2 cellular contexts compared by ENCODE assay signal in genomic region chr2:178072383-178073301, GRCh38.
TF ChIP-seq lines count a peak whose summit lies in the region.

Gene PDE11A (minus strand): TSS chr2:178072777. CDS start chr2:178072437, 340 bp downstream.

TF ChIP-seq in Ishikawa, 13 proteins besides CTCF, POLR2A, EP300 and RAD21 (continued from another document):
- TF ChIP-seq REST (IDR thresholded peaks at IDR 0.05; ENCODE audit: low read depth) (no peak), TEAD4 (IDR thresholded peaks at IDR 0.05) (peak; percentile 50), EGR1 (IDR thresholded peaks at IDR 0.05) (no peak), FOXM1 (IDR thresholded peaks at IDR 0.05; ENCODE audit: borderline replicate concordance, low read depth) (no peak), YY1 (IDR thresholded peaks at IDR 0.05; ENCODE audit: low read depth) (peak; percentile 20; the same call in 1 of the 2 replicates)

TF ChIP-seq in K562, 482 proteins besides CTCF, POLR2A, EP300 and RAD21 (continued from another document and continues in another):
- TF ChIP-seq ZNF407 (IDR thresholded peaks at IDR 0.05; ENCODE audit: low read depth), result 0 out of 2 replicates have a peak, but pooled peaks have one; percentile 10
- no peak for TF ChIP-seq RAD51 (IDR thresholded peaks at IDR 0.05; ENCODE audit: borderline replicate concordance, low read depth)
- 0 out of 2 replicates have a peak, but pooled peaks have one; percentile 15 for TF ChIP-seq ZBTB43 (CRISPR knock-in tag; IDR thresholded peaks at IDR 0.05)
- TF ChIP-seq ZNF589 (CRISPR knock-in tag; IDR thresholded peaks at IDR 0.05; ENCODE audit: low read depth), result peak; percentile 59; the same call in 1 of the 2 replicates
- TF ChIP-seq FOXP4 (CRISPR knock-in tag; IDR thresholded peaks at IDR 0.05; ENCODE audit: borderline replicate concordance), result 0 out of 2 replicates have a peak, but pooled peaks have one; percentile 38
- peak; percentile 35; the same call in 1 of the 2 replicates for TF ChIP-seq TEAD4 (IDR thresholded peaks at IDR 0.05; ENCODE audit: low read length)
- no peak for TF ChIP-seq TEAD4 (CRISPR knock-in tag; IDR thresholded peaks at IDR 0.05; ENCODE audit: borderline replicate concordance)
- TF ChIP-seq NEUROD1 (IDR thresholded peaks at IDR 0.05; ENCODE audit: borderline replicate concordance, low read depth, low read length, partially characterized antibody), result peak; percentile 64
- no peak; the same call in 1 of the 2 replicates for TF ChIP-seq MIER1 (IDR thresholded peaks at IDR 0.05; ENCODE audit: low read depth)
- TF ChIP-seq ZBTB1 (CRISPR knock-in tag; IDR thresholded peaks at IDR 0.05; ENCODE audit: borderline replicate concordance, low read depth), result 0 out of 2 replicates have a peak, but pooled peaks have one; percentile 74
- TF ChIP-seq GTF2F1 (IDR thresholded peaks at IDR 0.05; ENCODE audit: low read depth, low read length), result no peak
- TF ChIP-seq ZNF766 (CRISPR knock-in tag; conservative IDR thresholded peaks at IDR 0.05), result peak; percentile 70; the same call in 1 of the 2 replicates
- TF ChIP-seq POLR2AphosphoS5 (IDR thresholded peaks at IDR 0.05; ENCODE audit: control insufficient read depth, insufficient read depth, low read depth, low read length), result peak; percentile 77; the same call in 1 of the 2 replicates
- no peak for TF ChIP-seq ID3 (CRISPR knock-in tag; IDR thresholded peaks at IDR 0.05)
- TF ChIP-seq ID3 (tag; IDR thresholded peaks at IDR 0.05), result 0 out of 2 replicates have a peak, but pooled peaks have one; percentile 2
- no peak for TF ChIP-seq ILF3 (IDR thresholded peaks at IDR 0.05; ENCODE audit: borderline replicate concordance)
- no peak for TF ChIP-seq ATF1 (CRISPR knock-in tag; IDR thresholded peaks at IDR 0.05)
- TF ChIP-seq ATF1 (tag; IDR thresholded peaks at IDR 0.05), result peak; percentile 56
- no peak for TF ChIP-seq GTF2B (IDR thresholded peaks at IDR 0.05; ENCODE audit: extremely low read depth, insufficient read length)
- 0 out of 4 replicates have a peak, but pooled peaks of 1 of the 2 experiments have one; percentile 19 for TF ChIP-seq ARNT (IDR thresholded peaks at IDR 0.05)
- TF ChIP-seq RREB1 (CRISPR knock-in tag; IDR thresholded peaks at IDR 0.05), result peak; percentile 87
- TF ChIP-seq MNT (conservative IDR thresholded peaks at IDR 0.05), result peak in 1 of 2 experiments; percentile 63; a peak in 2 of 4 replicates
- no peak for TF ChIP-seq ZC3H4 (CRISPR knock-in tag; IDR thresholded peaks at IDR 0.05; ENCODE audit: borderline replicate concordance)
- peak; percentile 33 for TF ChIP-seq TAF9B (IDR thresholded peaks at IDR 0.05; ENCODE audit: partially characterized antibody)
- TF ChIP-seq SOX6 (IDR thresholded peaks at IDR 0.05), result 0 out of 2 replicates have a peak, but pooled peaks have one; percentile 39
- peak; percentile 12 for TF ChIP-seq CCNT2 (IDR thresholded peaks at IDR 0.05; ENCODE audit: borderline replicate concordance, extremely low read depth, insufficient read length, low read depth, low read length)
- 0 out of 2 replicates have a peak, but pooled peaks have one; percentile 9 for TF ChIP-seq HMBOX1 (IDR thresholded peaks at IDR 0.05)
- peak; percentile 86 for TF ChIP-seq MTA3 (IDR thresholded peaks at IDR 0.05; ENCODE audit: borderline replicate concordance)
- no peak for TF ChIP-seq ZKSCAN3 (CRISPR knock-in tag; IDR thresholded peaks at IDR 0.05)
- TF ChIP-seq JUND (IDR thresholded peaks at IDR 0.05; ENCODE audit: borderline replicate concordance, low read depth, low read length), result no peak; the same call in 1 of the 2 replicates
- TF ChIP-seq JUND (tag; IDR thresholded peaks at IDR 0.05; ENCODE audit: borderline replicate concordance, low read depth, low read length), result peak; percentile 63; the same call in 1 of the 3 replicates
- no peak for TF ChIP-seq EZH2 (IDR thresholded peaks at IDR 0.05; ENCODE audit: borderline replicate concordance, low read depth, low read length)
